8 cellular contexts compared by ENCODE assay signal in genomic region chr21:39312112-39313041, GRCh38.
DNase-seq lines count a peak whose midpoint lies in the region; ATAC-seq lines count a peak whose summit lies in the region.

No MANE protein-coding gene starts in this region.

- peak; percentile 67 to 95 (median 92) for DNase-seq in C1 segment of cervical spinal cord (lab: John Stamatoyannopoulos, UW)
- peak; percentile 95 for DNase-seq in NCI-H69 (lab: John Stamatoyannopoulos, UW)
- DNase-seq in activated CD4-positive, alpha-beta T cell treated with anti-CD3 and anti-CD28 coated beads, Interleukin-2, amount 50 U/mL, for 1 hour: peak; percentile 94
- peak; percentile 26 for DNase-seq in cortex of kidney (lab: John Stamatoyannopoulos, UW)
- peak; percentile 95 for DNase-seq in left kidney (ENCODE audit: low read depth, low spot score)
- DNase-seq in stimulated activated CD4-positive, alpha-beta T cell treated with anti-CD3 and anti-CD28 coated beads, Interleukin-1b, Interleukin-23, amount 100 ng/mL, for 4 hours (ENCODE audit: low read depth in 2 of 2): peak; percentile 94 to 95

- peak; percentile 66 for ATAC-seq in GM19397 (IDR thresholded peaks at IDR 0.05; ENCODE audit: unreplicated experiment)
- ATAC-seq in HG03558 (IDR thresholded peaks at IDR 0.05; ENCODE audit: extremely low read depth, unreplicated experiment): peak; percentile 72

Comparison
In these comparisons a context has a peak if more than half of its experiments do, and no peak if none do; other contexts are left out.
1. Peak in every context shown above with its lines: DNase-seq and ATAC-seq.
2. DNase-seq: peak in every context shown above with its lines; median percentile 95 in NCI-H69; 95 in left kidney; 94 in stimulated activated CD4-positive, alpha-beta T cell treated with anti-CD3 and anti-CD28 coated beads, Interleukin-1b, Interleukin-23, amount 100 ng/mL, for 4 hours; 94 in activated CD4-positive, alpha-beta T cell treated with anti-CD3 and anti-CD28 coated beads, Interleukin-2, amount 50 U/mL, for 1 hour; 92 in C1 segment of cervical spinal cord; 26 in cortex of kidney.